8 cellular contexts compared by ENCODE assay signal in genomic region chr2:22904126-22904684, GRCh38.
DNase-seq lines count a peak whose midpoint lies in the region; ATAC-seq and TF ChIP-seq lines count a peak whose summit lies in the region.

No MANE protein-coding gene starts in this region.

- H3K4me1 Mint-ChIP-seq in activated CD4-positive, alpha-beta T cell treated with anti-CD3 and anti-CD28 coated beads for 36 hours, result no peaks in the 10 kb centered on the region
- H3K4me1 Mint-ChIP-seq in naive thymus-derived CD8-positive, alpha-beta T cell, result no peaks in the 10 kb centered on the region

- POLR2A ChIA-PET in activated CD4-positive, alpha-beta T cell treated with anti-CD3 and anti-CD28 coated beads for 36 hours (lab: Charles Lee), result no interaction called here
- POLR2A ChIA-PET in naive thymus-derived CD8-positive, alpha-beta T cell (lab: Charles Lee), result no interaction called here

- H3K79me2 ChIP-seq in mesendoderm (ENCODE audit: control insufficient read depth, insufficient read depth, low read length), result no peaks in the 10 kb centered on the region

- ATAC-seq in activated CD4-positive, alpha-beta T cell treated with anti-CD3 and anti-CD28 coated beads for 36 hours, result no peak
- ATAC-seq in HG03175 (IDR thresholded peaks at IDR 0.05; ENCODE audit: unreplicated experiment), result peak; percentile 41
- no peak for ATAC-seq in naive thymus-derived CD8-positive, alpha-beta T cell
- no peak for ATAC-seq in GM21526 (IDR thresholded peaks at IDR 0.05; ENCODE audit: low FRiP score, unreplicated experiment)
- ATAC-seq in HG03457 (IDR thresholded peaks at IDR 0.05; ENCODE audit: unreplicated experiment), result no peak

- WGBS in mesendoderm (ENCODE audit: extremely low coverage, insufficient coverage, low lambda C conversion rate), result no CpG with 5 or more reads among the region's 6 CpGs

- H3K27me3 ChIP-seq in mesendoderm (ENCODE audit: insufficient read depth, low read length, poor library complexity), result no peaks in the 10 kb centered on the region

- no peak overlapping the region for H4K8ac ChIP-seq in mesendoderm (ENCODE audit: low read depth, low read length)

- CTCF ChIA-PET in activated CD4-positive, alpha-beta T cell treated with anti-CD3 and anti-CD28 coated beads for 36 hours (lab: Charles Lee), result no interaction called here

- peaks cover 8% of the 10 kb centered on the region for H3K27me3 Mint-ChIP-seq in activated CD4-positive, alpha-beta T cell treated with anti-CD3 and anti-CD28 coated beads for 36 hours
- H3K27me3 Mint-ChIP-seq in naive thymus-derived CD8-positive, alpha-beta T cell, result peaks cover 4 to 17% (median 4%) of the 10 kb centered on the region in 5 donors

- no peak overlapping the region for H3K4me2 ChIP-seq in mesendoderm (ENCODE audit: low read length)

- H3K9ac ChIP-seq in mesendoderm (ENCODE audit: low read length), result no peak overlapping the region

- H3K56ac ChIP-seq in mesendoderm (ENCODE audit: low read length), result no peak overlapping the region

- peak; percentile 46 for DNase-seq in activated CD4-positive, alpha-beta T cell treated with anti-CD3 and anti-CD28 coated beads for 36 hours
- DNase-seq in activated CD4-positive, alpha-beta T cell treated with anti-CD3 and anti-CD28 coated beads, Interleukin-2, amount 50 U/mL, for 4 hours, result no peak
- DNase-seq in astrocyte of the cerebellum (ENCODE audit: low read depth) (no peak), mesendoderm (peak; percentile 62)
- no peak for DNase-seq in naive thymus-derived CD8-positive, alpha-beta T cell

- H3K23ac ChIP-seq in mesendoderm (ENCODE audit: low read length), result no peak overlapping the region

- H3K79me1 ChIP-seq in mesendoderm (ENCODE audit: low read length), result no peaks in the 10 kb centered on the region

- no peak overlapping the region for H3K4ac ChIP-seq in mesendoderm (ENCODE audit: low read depth, low read length)

- no peak overlapping the region for H3K4me3 Mint-ChIP-seq in activated CD4-positive, alpha-beta T cell treated with anti-CD3 and anti-CD28 coated beads for 36 hours
- no peak overlapping the region for H3K4me3 Mint-ChIP-seq in naive thymus-derived CD8-positive, alpha-beta T cell

- no peak overlapping the region for H2BK5ac ChIP-seq in mesendoderm (ENCODE audit: low read length)

- H2AK5ac ChIP-seq in mesendoderm (ENCODE audit: low read length), result no peak overlapping the region

- H2BK120ac ChIP-seq in mesendoderm (ENCODE audit: low read depth, low read length), result no peak overlapping the region

- H3K36me3 Mint-ChIP-seq in activated CD4-positive, alpha-beta T cell treated with anti-CD3 and anti-CD28 coated beads for 36 hours (ENCODE audit: low read depth), result no peaks in the 10 kb centered on the region
- no peaks in the 10 kb centered on the region for H3K36me3 Mint-ChIP-seq in naive thymus-derived CD8-positive, alpha-beta T cell

- H3K9me3 Mint-ChIP-seq in activated CD4-positive, alpha-beta T cell treated with anti-CD3 and anti-CD28 coated beads for 36 hours (ENCODE audit: low read depth), result no peaks in the 10 kb centered on the region
- peaks cover 0 to 8% (median 0%) of the 10 kb centered on the region in 9 donors for H3K9me3 Mint-ChIP-seq in naive thymus-derived CD8-positive, alpha-beta T cell

- no peak overlapping the region for H2BK15ac ChIP-seq in mesendoderm (replicated peaks; ENCODE audit: low read depth)

- in situ Hi-C loops in astrocyte of the cerebellum (cut with HindIII; ENCODE audit: low sequenced_read_pairs), result no loop called here

- no peaks in the 10 kb centered on the region for H3K4me1 ChIP-seq in mesendoderm (ENCODE audit: control insufficient read depth, low read depth, low read length)

- TF ChIP-seq CTCF in astrocyte of the cerebellum (IDR thresholded peaks at IDR 0.05; ENCODE audit: low read depth, low read length, missing control alignments), result peak; percentile 24

- H3K36me3 ChIP-seq in mesendoderm (ENCODE audit: control insufficient read depth, insufficient read depth, low read length), result no peaks in the 10 kb centered on the region

- intact Hi-C loops in activated CD4-positive, alpha-beta T cell treated with anti-CD3 and anti-CD28 coated beads for 36 hours (cut with DNase I, micrococcal nuclease), result no loop called here

- H3K27ac Mint-ChIP-seq in activated CD4-positive, alpha-beta T cell treated with anti-CD3 and anti-CD28 coated beads for 36 hours, result no peak overlapping the region
- no peak overlapping the region for H3K27ac Mint-ChIP-seq in naive thymus-derived CD8-positive, alpha-beta T cell

- H3K27ac ChIP-seq in mesendoderm (ENCODE audit: low read depth, low read length), result no peak overlapping the region

- H4K5ac ChIP-seq in mesendoderm (ENCODE audit: low read length), result no peak overlapping the region

- H3K18ac ChIP-seq in mesendoderm (ENCODE audit: low read length), result no peak overlapping the region

- H3K4me3 ChIP-seq in astrocyte of the cerebellum (ENCODE audit: low read depth, low read length) (no peak overlapping the region), mesendoderm (ENCODE audit: low read length) (no peak overlapping the region)

Comparison
In these comparisons a context has a peak if more than half of its experiments do, and no peak if none do; other contexts are left out.
1. DNase-seq: peak in activated CD4-positive, alpha-beta T cell treated with anti-CD3 and anti-CD28 coated beads for 36 hours (single experiment) and mesendoderm (single experiment); none in activated CD4-positive, alpha-beta T cell treated with anti-CD3 and anti-CD28 coated beads, Interleukin-2, amount 50 U/mL, for 4 hours (0 of 2), astrocyte of the cerebellum (single experiment) and naive thymus-derived CD8-positive, alpha-beta T cell (0 of 10).